ENCODE assay signal across 17 cellular contexts in genomic region chr1:203698144-203698543, GRCh38.
"Had no signal": no experiment of that assay in that cellular context is flagged by ENCODE, and none has a peak within 500 bp of the region (broad histone marks: within the 10 kb centered on the region; RNA-seq: fewer than 3 reads in every experiment).

No MANE protein-coding gene starts in this region.

- H3K4me3 Mint-ChIP-seq: activated CD8-positive, alpha-beta T cell treated with anti-CD3 and anti-CD28 coated beads, Interleukin-2, amount 10 ng/mL, durations not matched to agents 7 days and 5 days; activated naive CD4-positive, alpha-beta T cell treated with anti-CD3 and anti-CD28 coated beads for 36 hours; activated naive CD8-positive, alpha-beta T cell treated with anti-CD3 and anti-CD28 coated beads, Interleukin-2, amount 50 U/mL, for 24 hours; neural progenitor cell; stimulated activated memory B cell treated with anti-CD40 and anti-IgM and Interleukin-4, amounts not matched to agents 10 μg/mL and 1 μg/mL and 100 μg/mL, for 72 hours had no signal

- H2AFZ ChIP-seq: neural progenitor cell had no signal

- H3K9me3 ChIP-seq: gastrocnemius medialis, left lung, ovary, tibial nerve had no signal

- H3K27me3 ChIP-seq: gastrocnemius medialis, left lung, neural progenitor cell, ovary, tibial nerve had no signal

- DNase-seq: activated CD8-positive, alpha-beta memory T cell treated with anti-CD3 and anti-CD28 coated beads, Interleukin-2, amount 50 U/mL, for 4 hours; activated CD8-positive, alpha-beta T cell treated with anti-CD3 and anti-CD28 coated beads, Interleukin-2, amount 10 ng/mL, durations not matched to agents 7 days and 5 days; activated naive CD4-positive, alpha-beta T cell treated with anti-CD3 and anti-CD28 coated beads for 36 hours; activated naive CD8-positive, alpha-beta T cell treated with anti-CD3 and anti-CD28 coated beads, Interleukin-2, amount 50 U/mL, for 24 hours; aorta; gastrocnemius medialis; islet precursor cell; left lung; ovary; T-helper 1 cell had no signal

- H3K4me1 Mint-ChIP-seq: neural progenitor cell had no signal

- H3K27ac ChIP-seq: epithelial cell of prostate, gastrocnemius medialis, neural progenitor cell, SK-N-MC, tibial nerve, VCaP had no signal

- H3K36me3 ChIP-seq: neural progenitor cell, ovary had no signal

- H3K27me3 Mint-ChIP-seq: activated naive CD8-positive, alpha-beta T cell treated with anti-CD3 and anti-CD28 coated beads, Interleukin-2, amount 50 U/mL, for 24 hours; stimulated activated memory B cell treated with anti-CD40 and anti-IgM and Interleukin-4, amounts not matched to agents 10 μg/mL and 1 μg/mL and 100 μg/mL, for 72 hours had no signal

- H3K4me3 ChIP-seq: gastrocnemius medialis, left lung, neural progenitor cell, ovary, SK-N-MC, tibial nerve had no signal

- H3K4me2 ChIP-seq: neural progenitor cell had no signal

- H3K9me3 Mint-ChIP-seq: activated naive CD4-positive, alpha-beta T cell treated with anti-CD3 and anti-CD28 coated beads for 36 hours; activated naive CD8-positive, alpha-beta T cell treated with anti-CD3 and anti-CD28 coated beads, Interleukin-2, amount 50 U/mL, for 24 hours; activated T-helper 2 cell treated with anti-CD3 and anti-CD28 coated beads, Interferon-gamma antibody, Interleukin-2, Interleukin-4, amounts not matched to agents 10 μg/mL and 5 μg/mL and 100 μg/mL, durations not matched to agents 14 hours and 24 hours and 36 hours; neural progenitor cell; stimulated activated memory B cell treated with anti-CD40 and anti-IgM and Interleukin-4, amounts not matched to agents 10 μg/mL and 1 μg/mL and 100 μg/mL, for 72 hours had no signal

- H3K4me1 ChIP-seq: neural progenitor cell had no signal

- ATAC-seq: activated CD8-positive, alpha-beta T cell treated with anti-CD3 and anti-CD28 coated beads, Interleukin-2, amount 10 ng/mL, durations not matched to agents 7 days and 5 days; activated naive CD8-positive, alpha-beta T cell treated with anti-CD3 and anti-CD28 coated beads, Interleukin-2, amount 50 U/mL, for 24 hours; gastrocnemius medialis; left lung; stimulated activated memory B cell treated with anti-CD40 and anti-IgM and Interleukin-4, amounts not matched to agents 10 μg/mL and 1 μg/mL and 100 μg/mL, for 72 hours had no signal

- H3K36me3 Mint-ChIP-seq: stimulated activated memory B cell treated with anti-CD40 and anti-IgM and Interleukin-4, amounts not matched to agents 10 μg/mL and 1 μg/mL and 100 μg/mL, for 72 hours had no signal

- H3K27ac Mint-ChIP-seq: activated naive CD4-positive, alpha-beta T cell treated with anti-CD3 and anti-CD28 coated beads for 36 hours; activated naive CD8-positive, alpha-beta T cell treated with anti-CD3 and anti-CD28 coated beads, Interleukin-2, amount 50 U/mL, for 24 hours; activated T-helper 2 cell treated with anti-CD3 and anti-CD28 coated beads, Interferon-gamma antibody, Interleukin-2, Interleukin-4, amounts not matched to agents 10 μg/mL and 5 μg/mL and 100 μg/mL, durations not matched to agents 14 hours and 24 hours and 36 hours; neural progenitor cell; stimulated activated memory B cell treated with anti-CD40 and anti-IgM and Interleukin-4, amounts not matched to agents 10 μg/mL and 1 μg/mL and 100 μg/mL, for 72 hours had no signal

- H3K9ac ChIP-seq: neural progenitor cell had no signal
